ENCODE assay signal across 1 cellular context in the genomic region with DNA sequence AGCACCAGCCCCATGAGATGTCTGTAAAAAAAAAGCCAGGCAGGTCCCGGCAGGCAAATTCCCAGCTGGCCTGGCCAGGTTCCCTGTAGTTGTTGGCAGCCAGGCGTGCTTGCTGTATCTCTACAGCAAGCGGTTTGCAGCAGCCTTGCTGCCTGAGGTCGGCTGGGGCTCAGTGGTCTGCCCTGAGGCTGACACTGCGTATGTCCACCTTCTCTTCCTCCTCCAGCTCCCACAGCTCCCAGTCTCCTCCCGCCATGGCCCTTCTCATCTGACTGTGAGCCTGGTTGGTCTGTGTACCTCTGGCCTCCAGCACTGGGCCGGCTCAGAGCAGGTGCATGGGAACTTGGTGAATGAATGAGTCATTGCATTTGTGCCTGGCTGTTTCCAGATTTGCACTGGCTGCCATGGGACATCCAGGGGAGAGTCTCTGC.
TF ChIP-seq lines count a peak whose summit lies in the region.

No MANE protein-coding gene starts in this region.

TF ChIP-seq in K562, 482 proteins besides CTCF, POLR2A, EP300 and RAD21:
- no peak for TF ChIP-seq HNRNPLL (IDR thresholded peaks at IDR 0.05; ENCODE audit: low read depth, low read length, poor library complexity, severe bottlenecking)
- TF ChIP-seq POLR3A (IDR thresholded peaks at IDR 0.05; ENCODE audit: borderline replicate concordance, extremely low read depth, insufficient read depth, insufficient read length), result no peak
- no peak for TF ChIP-seq POLR3G (IDR thresholded peaks at IDR 0.05; ENCODE audit: extremely low read depth, insufficient read length, insufficient replicate concordance)
- TF ChIP-seq POU5F1 (IDR thresholded peaks at IDR 0.05; ENCODE audit: borderline replicate concordance, low read depth, low read length, partially characterized antibody), result no peak
